In the genomic region with DNA sequence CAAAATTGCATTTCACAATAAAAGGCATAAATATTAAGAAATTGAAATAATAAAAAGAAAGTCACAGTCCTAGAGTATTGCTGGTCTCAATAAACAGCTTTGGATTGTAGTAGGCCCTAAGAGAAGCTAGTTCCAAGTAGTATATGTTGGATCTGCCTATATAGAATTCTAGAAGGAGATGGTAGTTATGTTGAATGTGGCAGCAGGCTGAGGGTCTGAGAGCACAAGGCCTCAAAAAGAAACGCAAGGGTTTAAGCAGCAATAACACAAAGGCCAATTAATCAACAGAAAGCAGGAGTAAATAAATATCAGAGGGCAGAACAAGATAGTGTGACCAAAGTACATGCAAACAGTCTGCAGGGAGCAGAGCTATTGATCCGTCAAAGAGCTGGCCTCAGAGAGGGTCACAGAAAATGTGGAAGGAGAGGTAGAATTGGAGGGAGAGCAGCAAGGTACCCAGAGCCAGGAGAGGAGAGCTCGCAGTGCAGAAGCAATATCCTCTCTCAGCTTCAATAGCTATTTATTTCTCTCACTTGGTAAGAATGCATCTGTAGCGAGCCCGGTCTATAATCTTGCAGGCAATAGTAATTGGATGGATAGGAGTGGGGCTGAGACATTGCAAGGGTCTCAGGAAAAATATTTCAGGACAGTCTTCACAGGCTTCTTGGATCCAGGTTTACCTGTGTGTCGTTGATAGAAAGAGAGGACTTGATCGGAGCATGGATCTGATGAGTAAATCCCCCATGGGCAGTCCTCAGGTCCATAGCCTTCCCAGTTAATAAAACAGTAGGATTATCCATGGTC, we compare ENCODE assay signal across 1 cellular context.
TF ChIP-seq lines count a peak whose summit lies in the region.

No MANE protein-coding gene starts in this region.

TF ChIP-seq in HepG2, 621 proteins besides CTCF, POLR2A, EP300 and RAD21 (continued from another document and continues in another):
- TF ChIP-seq HNF1A (IDR thresholded peaks at IDR 0.05; ENCODE audit: low read depth) (no peak), HNF1A (CRISPR knock-in tag; IDR thresholded peaks at IDR 0.05; ENCODE audit: borderline replicate concordance) (0 out of 2 replicates have a peak, but pooled peaks have one; percentile 23), KDM6A (CRISPR knock-in tag; IDR thresholded peaks at IDR 0.05; ENCODE audit: low read depth) (peak; percentile 97), ZKSCAN8 (CRISPR knock-in tag; IDR thresholded peaks at IDR 0.05; ENCODE audit: borderline replicate concordance) (peak; percentile 69; the same call in 1 of the 2 replicates), NFKB2 (CRISPR knock-in tag; IDR thresholded peaks at IDR 0.05; ENCODE audit: borderline replicate concordance) (no peak), MED13 (CRISPR knock-in tag; IDR thresholded peaks at IDR 0.05) (peak; percentile 50; the same call in 1 of the 2 replicates), SOX5 (CRISPR knock-in tag; IDR thresholded peaks at IDR 0.05; ENCODE audit: borderline replicate concordance) (peak; percentile 96), HOXA3 (CRISPR knock-in tag; IDR thresholded peaks at IDR 0.05) (peak; percentile 91), ZNF12 (CRISPR knock-in tag; IDR thresholded peaks at IDR 0.05) (peak; percentile 82), ARNT2 (CRISPR knock-in tag; IDR thresholded peaks at IDR 0.05; ENCODE audit: low read depth) (peak; percentile 59; the same call in 1 of the 2 replicates), TAF1 (CRISPR knock-in tag; IDR thresholded peaks at IDR 0.05) (no peak; the same call in 1 of the 2 replicates), DPF2 (CRISPR knock-in tag; IDR thresholded peaks at IDR 0.05; ENCODE audit: borderline replicate concordance, low read depth) (peak; percentile 98), TFDP1 (CRISPR knock-in tag; IDR thresholded peaks at IDR 0.05; ENCODE audit: borderline replicate concordance) (peak; percentile 32; the same call in 1 of the 2 replicates), MIER2 (CRISPR knock-in tag; IDR thresholded peaks at IDR 0.05) (peak; percentile 55), ZNF557 (CRISPR knock-in tag; IDR thresholded peaks at IDR 0.05) (peak; percentile 77; the same call in 1 of the 2 replicates), SMAD3 (CRISPR knock-in tag; IDR thresholded peaks at IDR 0.05) (peak; percentile 93), PITX1 (CRISPR knock-in tag; IDR thresholded peaks at IDR 0.05) (peak; percentile 81), RAD51 (IDR thresholded peaks at IDR 0.05; ENCODE audit: borderline replicate concordance) (no peak), SMC3 (IDR thresholded peaks at IDR 0.05; ENCODE audit: low read length) (peak; percentile 16; the same call in 1 of the 2 replicates), CEBPZ (IDR thresholded peaks at IDR 0.05; ENCODE audit: low read length) (no peak), ZGPAT (CRISPR knock-in tag; IDR thresholded peaks at IDR 0.05) (peak; percentile 82; the same call in 1 of the 2 replicates), SAP130 (CRISPR knock-in tag; IDR thresholded peaks at IDR 0.05; ENCODE audit: low read depth) (peak; percentile 65), ZNF441 (CRISPR knock-in tag; IDR thresholded peaks at IDR 0.05; ENCODE audit: borderline replicate concordance) (peak; percentile 61; the same call in 1 of the 2 replicates), U2AF1 (optimal IDR thresholded peaks at IDR 0.05; ENCODE audit: low read depth, low read length) (no peak), RFXAP (CRISPR knock-in tag; IDR thresholded peaks at IDR 0.05; ENCODE audit: borderline replicate concordance) (peak; percentile 69; the same call in 1 of the 2 replicates), SALL2 (CRISPR knock-in tag; IDR thresholded peaks at IDR 0.05) (peak; percentile 46; the same call in 1 of the 2 replicates), KLF15 (CRISPR knock-in tag; IDR thresholded peaks at IDR 0.05; ENCODE audit: borderline replicate concordance) (no peak), YEATS2 (CRISPR knock-in tag; IDR thresholded peaks at IDR 0.05; ENCODE audit: borderline replicate concordance) (peak; percentile 61; the same call in 1 of the 2 replicates), ASH2L (IDR thresholded peaks at IDR 0.05; ENCODE audit: insufficient read length, low read depth, low read length) (peak; percentile 82), GATA4 (IDR thresholded peaks at IDR 0.05; ENCODE audit: borderline replicate concordance, low read depth) (peak; percentile 69; the same call in 1 of the 2 replicates), ZNF564 (CRISPR knock-in tag; IDR thresholded peaks at IDR 0.05) (no peak), ZNF772 (CRISPR knock-in tag; IDR thresholded peaks at IDR 0.05) (peak; percentile 13; the same call in 1 of the 2 replicates), NR2F2 (IDR thresholded peaks at IDR 0.05; ENCODE audit: borderline replicate concordance, low read depth) (peak; percentile 85; the same call in 1 of the 2 replicates), REXO4 (CRISPR knock-in tag; IDR thresholded peaks at IDR 0.05; ENCODE audit: borderline replicate concordance) (no peak), SIX1 (CRISPR knock-in tag; IDR thresholded peaks at IDR 0.05; ENCODE audit: borderline replicate concordance) (peak; percentile 77; the same call in 1 of the 2 replicates), EZH2 (conservative IDR thresholded peaks at IDR 0.05; ENCODE audit: low read depth, low read length) (no peak), BATF2 (CRISPR knock-in tag; IDR thresholded peaks at IDR 0.05) (no peak), ZNF788 (CRISPR knock-in tag; IDR thresholded peaks at IDR 0.05; ENCODE audit: borderline replicate concordance) (peak; percentile 45; the same call in 1 of the 2 replicates), HMGA1 (CRISPR knock-in tag; conservative IDR thresholded peaks at IDR 0.05) (no peak), HMG20B (CRISPR knock-in tag; conservative IDR thresholded peaks at IDR 0.05) (0 out of 2 replicates have a peak, but pooled peaks have one; percentile 46)
- TF ChIP-seq, protein P1, sequence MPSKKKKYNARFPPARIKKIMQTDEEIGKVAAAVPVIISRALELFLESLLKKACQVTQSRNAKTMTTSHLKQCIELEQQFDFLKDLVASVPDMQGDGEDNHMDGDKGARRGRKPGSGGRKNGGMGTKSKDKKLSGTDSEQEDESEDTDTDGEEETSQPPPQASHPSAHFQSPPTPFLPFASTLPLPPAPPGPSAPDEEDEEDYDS (CRISPR knock-in tag; IDR thresholded peaks at IDR 0.05), result peak; percentile 31; the same call in 1 of the 2 replicates
- TF ChIP-seq, protein P2, sequence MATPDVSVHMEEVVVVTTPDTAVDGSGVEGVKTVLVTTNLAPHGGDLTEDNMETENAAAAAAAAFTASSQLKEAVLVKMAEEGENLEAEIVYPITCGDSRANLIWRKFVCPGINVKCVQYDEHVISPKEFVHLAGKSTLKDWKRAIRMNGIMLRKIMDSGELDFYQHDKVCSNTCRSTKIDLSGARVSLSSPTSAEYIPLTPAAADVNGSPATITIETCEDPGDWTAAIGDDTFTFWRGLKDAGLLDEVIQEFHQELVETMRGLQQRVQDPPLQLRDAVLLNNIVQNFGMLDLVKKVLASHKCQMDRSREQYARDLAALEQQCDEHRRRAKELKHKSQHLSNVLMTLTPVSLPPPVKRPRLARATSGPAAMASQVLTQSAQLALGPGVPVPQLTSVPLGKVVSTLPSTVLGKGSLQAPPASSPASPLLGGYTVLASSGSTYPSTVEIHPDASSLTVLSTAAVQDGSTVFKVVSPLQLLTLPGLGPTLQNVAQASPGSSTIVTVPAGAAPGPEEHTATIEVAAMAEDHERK (CRISPR knock-in tag; IDR thresholded peaks at IDR 0.05; ENCODE audit: low read depth), result no peak
- TF ChIP-seq, protein P3, sequence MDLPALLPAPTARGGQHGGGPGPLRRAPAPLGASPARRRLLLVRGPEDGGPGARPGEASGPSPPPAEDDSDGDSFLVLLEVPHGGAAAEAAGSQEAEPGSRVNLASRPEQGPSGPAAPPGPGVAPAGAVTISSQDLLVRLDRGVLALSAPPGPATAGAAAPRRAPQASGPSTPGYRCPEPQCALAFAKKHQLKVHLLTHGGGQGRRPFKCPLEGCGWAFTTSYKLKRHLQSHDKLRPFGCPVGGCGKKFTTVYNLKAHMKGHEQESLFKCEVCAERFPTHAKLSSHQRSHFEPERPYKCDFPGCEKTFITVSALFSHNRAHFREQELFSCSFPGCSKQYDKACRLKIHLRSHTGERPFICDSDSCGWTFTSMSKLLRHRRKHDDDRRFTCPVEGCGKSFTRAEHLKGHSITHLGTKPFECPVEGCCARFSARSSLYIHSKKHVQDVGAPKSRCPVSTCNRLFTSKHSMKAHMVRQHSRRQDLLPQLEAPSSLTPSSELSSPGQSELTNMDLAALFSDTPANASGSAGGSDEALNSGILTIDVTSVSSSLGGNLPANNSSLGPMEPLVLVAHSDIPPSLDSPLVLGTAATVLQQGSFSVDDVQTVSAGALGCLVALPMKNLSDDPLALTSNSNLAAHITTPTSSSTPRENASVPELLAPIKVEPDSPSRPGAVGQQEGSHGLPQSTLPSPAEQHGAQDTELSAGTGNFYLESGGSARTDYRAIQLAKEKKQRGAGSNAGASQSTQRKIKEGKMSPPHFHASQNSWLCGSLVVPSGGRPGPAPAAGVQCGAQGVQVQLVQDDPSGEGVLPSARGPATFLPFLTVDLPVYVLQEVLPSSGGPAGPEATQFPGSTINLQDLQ (CRISPR knock-in tag; IDR thresholded peaks at IDR 0.05), result no peak
